ENCODE assay signal across 18 cellular contexts in genomic region chr17:17080181-17080631, GRCh38. TPM values are rescaled to one million over a fixed set of nuclear protein-coding genes. Genes with fewer than 3 reads are reported as not detected.
DNase-seq lines count a peak whose midpoint lies in the region; ATAC-seq and TF ChIP-seq lines count a peak whose summit lies in the region.
"Had no signal": no experiment of that assay in that cellular context is flagged by ENCODE, and none has a peak within 500 bp of the region (broad histone marks: within the 10 kb centered on the region; RNA-seq: fewer than 3 reads in every experiment).

No MANE protein-coding gene starts in this region.

- DNase-seq in cardiac septum (ENCODE audit: low spot score): peak; percentile 58
- DNase-seq in mucosa of descending colon: peak in 1 of 3 donors; percentile 26
- DNase-seq in transverse colon: no peak
- DNase-seq in EL: no peak
- DNase-seq in tibial nerve (ENCODE audit: low spot score in 2 of 2): no peak
- DNase-seq: activated CD4-positive, alpha-beta T cell treated with anti-CD3 and anti-CD28 coated beads for 48 hours; activated CD8-positive, alpha-beta memory T cell treated with anti-CD3 and anti-CD28 coated beads, Interleukin-2, amount 50 U/mL, for 48 hours; activated naive CD4-positive, alpha-beta T cell treated with anti-CD3 and anti-CD28 coated beads, Interleukin-2, amount 50 U/mL, for 16 hours; BE2C; MM.1S; NCI-H187 treated with DMSO at 0.1 percent for 48 hours; NCI-H446; stimulated activated CD4-positive, alpha-beta T cell treated with anti-CD3 and anti-CD28 coated beads, Interleukin-2, amount 100 ng/mL, for 24 hours; T1000 had no signal

- H3K27ac ChIP-seq in transverse colon (peak overlapping the region; percentile 18 to 57 (median 37)), tibial nerve (peak overlapping the region in 2 of 4 donors; percentile 67 to 69)
- H3K27ac ChIP-seq: suprapubic skin had no signal

- peaks cover 73% of the 10 kb centered on the region for H3K36me3 Mint-ChIP-seq in activated T-helper 17 cell treated with anti-CD3 and anti-CD28 coated beads, Interleukin-2, amount 50 U/mL, for 72 hours (ENCODE audit: low read depth)

- H3K27me3 ChIP-seq in transverse colon (no peaks in the 10 kb centered on the region), tibial nerve (no peaks in the 10 kb centered on the region)
- H3K27me3 ChIP-seq: BE2C, suprapubic skin had no signal

- no peaks in the 10 kb centered on the region for H3K27me3 Mint-ChIP-seq in activated T-helper 17 cell treated with anti-CD3 and anti-CD28 coated beads, Interleukin-2, amount 50 U/mL, for 72 hours
- H3K27me3 Mint-ChIP-seq: naive thymus-derived CD8-positive, alpha-beta T cell had no signal

- no peak for TF ChIP-seq EP300 in transverse colon (IDR thresholded peaks at IDR 0.05; ENCODE audit: low read depth)
- no peak for TF ChIP-seq EP300 in tibial nerve (IDR thresholded peaks at IDR 0.05)

- peak overlapping the region; percentile 59 for H3K27ac Mint-ChIP-seq in activated T-helper 17 cell treated with anti-CD3 and anti-CD28 coated beads, Interleukin-2, amount 50 U/mL, for 72 hours

- H3K4me3 Mint-ChIP-seq in activated T-helper 17 cell treated with anti-CD3 and anti-CD28 coated beads, Interleukin-2, amount 50 U/mL, for 72 hours: no peak overlapping the region
- H3K4me3 Mint-ChIP-seq: naive thymus-derived CD8-positive, alpha-beta T cell had no signal

- WGBS in transverse colon (ENCODE audit: low coverage in 1 of 2), 2 donors: 33 to 72% methylated on average over 1 to 3 of the region's 3 CpGs
- 56 to 60% methylated on average over 3 of the region's 3 CpGs for WGBS in tibial nerve, 2 donors

- peaks cover 11% of the 10 kb centered on the region for H3K4me1 Mint-ChIP-seq in activated T-helper 17 cell treated with anti-CD3 and anti-CD28 coated beads, Interleukin-2, amount 50 U/mL, for 72 hours

- ATAC-seq in activated T-helper 17 cell treated with anti-CD3 and anti-CD28 coated beads, Interleukin-2, amount 50 U/mL, for 72 hours (replicated peaks): no peak
- ATAC-seq in mucosa of descending colon (peak; percentile 8), HG03439 (IDR thresholded peaks at IDR 0.05; ENCODE audit: unreplicated experiment) (no peak)
- ATAC-seq: naive thymus-derived CD8-positive, alpha-beta T cell had no signal

- TF ChIP-seq CTCF in mucosa of descending colon (IDR thresholded peaks at IDR 0.05) (no peak), transverse colon (IDR thresholded peaks at IDR 0.05) (no peak), tibial nerve (IDR thresholded peaks at IDR 0.05) (no peak)

- H3K4me3 ChIP-seq in mucosa of descending colon (no peak overlapping the region), transverse colon (no peak overlapping the region), tibial nerve (no peak overlapping the region)
- H3K4me3 ChIP-seq: suprapubic skin had no signal

- H3K9me3 Mint-ChIP-seq in activated T-helper 17 cell treated with anti-CD3 and anti-CD28 coated beads, Interleukin-2, amount 50 U/mL, for 72 hours: no peaks in the 10 kb centered on the region
- H3K9me3 Mint-ChIP-seq: naive thymus-derived CD8-positive, alpha-beta T cell had no signal

- no peaks in the 10 kb centered on the region for H3K9me3 ChIP-seq in mucosa of descending colon
- H3K9me3 ChIP-seq in transverse colon: no peaks in the 10 kb centered on the region
- H3K9me3 ChIP-seq in tibial nerve: no peaks in the 10 kb centered on the region
- H3K9me3 ChIP-seq: BE2C, suprapubic skin had no signal

- in situ Hi-C loops in transverse colon (cut with MboI; ENCODE audit: low pct_ligation_motif_present in 1 of 4, low pct_unique_long_range_greater_than_20kb in 1 of 4, low sequenced_read_pairs in 3 of 4): no loop called here

- TF ChIP-seq POLR2A in transverse colon (IDR thresholded peaks at IDR 0.05) (no peak), tibial nerve (IDR thresholded peaks at IDR 0.05) (no peak)

- intact Hi-C loops in cardiac septum (cut with DNase I) (no loop called here), mucosa of descending colon (cut with DNase I, micrococcal nuclease) (no loop called here), transverse colon (cut with DNase I; ENCODE audit: low total_unique reads) (no loop called here)

- no peaks in the 10 kb centered on the region for H3K36me3 ChIP-seq in mucosa of descending colon (ENCODE audit: low read depth)
- H3K36me3 ChIP-seq in transverse colon: no peaks in the 10 kb centered on the region
- H3K36me3 ChIP-seq in tibial nerve: peaks cover 0 to 47% (median 0%) of the 10 kb centered on the region in 3 donors

- H3K4me1 ChIP-seq in mucosa of descending colon (ENCODE audit: low read depth): peaks cover 41% of the 10 kb centered on the region
- peaks cover 35 to 63% (median 40%) of the 10 kb centered on the region in 4 donors for H3K4me1 ChIP-seq in transverse colon
- H3K4me1 ChIP-seq in tibial nerve: peaks cover 0 to 90% (median 38%) of the 10 kb centered on the region in 4 donors

RNA-seq across cellular contexts. Expression of gene MPRIP, which starts 37.9 kb away (rescaled TPM):
- 100 to 1,000 TPM; 204 to 207 TPM for total RNA-seq in activated T-helper 17 cell treated with anti-CD3 and anti-CD28 coated beads, Interleukin-2, amount 50 U/mL, for 72 hours
- total RNA-seq in cardiac septum: 554 TPM
- total RNA-seq in mucosa of descending colon: 100 to 1,000 TPM; 150 to 249 (median 231) TPM
- 100 to 1,000 TPM; 124 to 368 (median 158) TPM for total RNA-seq in transverse colon
- total RNA-seq in tibial nerve: 100 to 1,000 TPM; 216 to 291 (median 265) TPM
